ENCODE assay signal across 10 cellular contexts in genomic region chr9:33082538-33083326, GRCh38. TPM values are rescaled to one million over a fixed set of nuclear protein-coding genes. Genes with fewer than 3 reads are reported as not detected.
DNase-seq lines count a peak whose midpoint lies in the region; ATAC-seq lines count a peak whose summit lies in the region.
"Had no signal": no experiment of that assay in that cellular context is flagged by ENCODE, and none has a peak within 500 bp of the region (broad histone marks: within the 10 kb centered on the region; RNA-seq: fewer than 3 reads in every experiment).

No MANE protein-coding gene starts in this region.

- H3K36me3 Mint-ChIP-seq in T-helper 17 cell (ENCODE audit: low read depth) = no peaks in the 10 kb centered on the region
- no peaks in the 10 kb centered on the region for H3K36me3 Mint-ChIP-seq in dendritic cell treated with granulocyte-macrophage colony-stimulating factor and Interleukin-4, amounts not matched to agents 40 ng/mL and 50 ng/mL, for 4 days (ENCODE audit: low read depth)

- no peaks in the 10 kb centered on the region for H3K27me3 Mint-ChIP-seq in T-helper 17 cell
- no peaks in the 10 kb centered on the region for H3K27me3 Mint-ChIP-seq in dendritic cell treated with granulocyte-macrophage colony-stimulating factor and Interleukin-4, amounts not matched to agents 40 ng/mL and 50 ng/mL, for 4 days

- intact Hi-C loops in dendritic cell treated with granulocyte-macrophage colony-stimulating factor and Interleukin-4, amounts not matched to agents 40 ng/mL and 50 ng/mL, for 4 days (cut with micrococcal nuclease) = loop anchor here (2.0 to 5.0 kb wide), 2 partner anchors 35 to 86 kb away; no protein-coding TSS in a partner anchor

- H3K9me3 Mint-ChIP-seq in dendritic cell treated with granulocyte-macrophage colony-stimulating factor and Interleukin-4, amounts not matched to agents 40 ng/mL and 50 ng/mL, for 4 days = no peaks in the 10 kb centered on the region

- H3K4me3 Mint-ChIP-seq in T-helper 17 cell = peak overlapping the region; percentile 73
- H3K4me3 Mint-ChIP-seq in dendritic cell treated with granulocyte-macrophage colony-stimulating factor and Interleukin-4, amounts not matched to agents 40 ng/mL and 50 ng/mL, for 4 days = peak overlapping the region; percentile 54
- H3K4me3 Mint-ChIP-seq: nephron had no signal

- DNase-seq in T-helper 17 cell = no peak
- DNase-seq in renal cortical epithelial cell (ENCODE audit: low read depth) = peak; percentile 13
- no peak for DNase-seq in NCI-H2107 treated with DMSO at 0.1 percent for 48 hours (lab: John Stamatoyannopoulos, UW; ENCODE audit: unreplicated experiment)
- DNase-seq in putamen (ENCODE audit: low spot score) = no peak
- DNase-seq: NCI-H446 treated with DMSO at 0.1 percent for 48 hours, T-helper 9 cell had no signal

- H3K9me3 ChIP-seq in T-helper 17 cell (ENCODE audit: control insufficient read depth, low read length, poor library complexity, severe bottlenecking) = no peaks in the 10 kb centered on the region

- peaks cover 18% of the 10 kb centered on the region for H3K4me1 Mint-ChIP-seq in T-helper 17 cell
- peaks cover 12% of the 10 kb centered on the region for H3K4me1 Mint-ChIP-seq in dendritic cell treated with granulocyte-macrophage colony-stimulating factor and Interleukin-4, amounts not matched to agents 40 ng/mL and 50 ng/mL, for 4 days (ENCODE audit: low read depth)
- H3K4me1 Mint-ChIP-seq: nephron had no signal

- peak overlapping the region; percentile 75 for H3K27ac Mint-ChIP-seq in T-helper 17 cell
- no peak overlapping the region for H3K27ac Mint-ChIP-seq in dendritic cell treated with granulocyte-macrophage colony-stimulating factor and Interleukin-4, amounts not matched to agents 40 ng/mL and 50 ng/mL, for 4 days

- ATAC-seq in HG03175 (IDR thresholded peaks at IDR 0.05; ENCODE audit: unreplicated experiment) (peak; percentile 44), T-helper 17 cell (no peak), GM21526 (IDR thresholded peaks at IDR 0.05; ENCODE audit: low FRiP score, unreplicated experiment) (no peak)

RNA-seq across cellular contexts. Expression of gene SMU1, which starts 6.3 kb away (rescaled TPM):
- total RNA-seq in T-helper 17 cell (10 to 100 TPM; 20.6 to 21.2 TPM), renal cortical epithelial cell (36.1 and 45.7 TPM in 2 replicates)

RNA-seq across cellular contexts. Expression of gene DNAJA1, which starts 57.7 kb away (rescaled TPM):
- total RNA-seq in T-helper 17 cell = 100 to 1,000 TPM; 216 to 292 TPM
- total RNA-seq in renal cortical epithelial cell = 130 and 185 TPM in 2 replicates
